In genomic region chr10:33006342-33006887, GRCh38 we compare ENCODE assay signal across 11 cellular contexts. TPM values are rescaled to one million over a fixed set of nuclear protein-coding genes. Genes with fewer than 3 reads are reported as not detected.
A peak's percentile ranks its signal among the peaks of the same experiment; 100 is the strongest.
DNase-seq lines count a peak whose midpoint lies in the region; ATAC-seq and TF ChIP-seq lines count a peak whose summit lies in the region.
"Had no signal": no experiment of that assay in that cellular context is flagged by ENCODE, and none has a peak within 500 bp of the region (broad histone marks: within the 10 kb centered on the region; RNA-seq: fewer than 3 reads in every experiment).

No MANE protein-coding gene starts in this region.

- no peaks in the 10 kb centered on the region for H3K9me3 ChIP-seq in effector memory CD4-positive, alpha-beta T cell (ENCODE audit: control insufficient read depth, low read length)
- no peaks in the 10 kb centered on the region for H3K9me3 ChIP-seq in neuronal stem cell (replicated peaks in 1 of 2; ENCODE audit: control insufficient read depth in 2 of 2, insufficient read depth in 1 of 2, low read depth in 1 of 2, low read length in 2 of 2)

- no peak for ATAC-seq in natural killer cell
- ATAC-seq in natural killer cell treated with Interleukin-12 subunit alpha and Interleukin-12 subunit beta and Interleukin-15 and Interleukin-18, amount 100 ng/mL, for 72 hours = no peak
- ATAC-seq in activated CD4-positive, CD25-positive, alpha-beta regulatory T cell treated with anti-CD3 and anti-CD28 coated beads, Interleukin-2, amount 50 U/mL, for 24 hours = no peak

- H3K36me3 ChIP-seq in effector memory CD4-positive, alpha-beta T cell (ENCODE audit: control insufficient read depth, insufficient read depth, low read length) = no peaks in the 10 kb centered on the region
- H3K36me3 ChIP-seq in neuronal stem cell (replicated peaks in 1 of 2; ENCODE audit: control insufficient read depth in 2 of 2, insufficient read depth in 2 of 2, low read length in 2 of 2) = no peaks in the 10 kb centered on the region

- no peak for TF ChIP-seq CTCF in natural killer cell (IDR thresholded peaks at IDR 0.05)

- no peak overlapping the region for H4K8ac ChIP-seq in neuronal stem cell (ENCODE audit: low read depth, low read length)

- H3K79me1 ChIP-seq in neuronal stem cell (ENCODE audit: low read depth, low read length) = no peaks in the 10 kb centered on the region

- H3K4me3 ChIP-seq in effector memory CD4-positive, alpha-beta T cell (ENCODE audit: insufficient read depth, low read depth, low read length, poor library complexity, severe bottlenecking) = peak overlapping the region; percentile 45
- H3K4me3 ChIP-seq in neuronal stem cell (ENCODE audit: low read length in 2 of 2) = no peak overlapping the region

- H3K27me3 ChIP-seq in effector memory CD4-positive, alpha-beta T cell (replicated peaks; ENCODE audit: control insufficient read depth, insufficient read depth, low read length, poor library complexity, severe bottlenecking) = no peaks in the 10 kb centered on the region
- H3K27me3 ChIP-seq in neuronal stem cell (ENCODE audit: control insufficient read depth in 3 of 3, insufficient read depth in 3 of 3, low read depth in 1 of 3, low read length in 3 of 3) = no peaks in the 10 kb centered on the region

- H3K27ac ChIP-seq in effector memory CD4-positive, alpha-beta T cell (ENCODE audit: insufficient read depth, low read length, poor library complexity, severe bottlenecking) = peak overlapping the region; percentile 64
- no peak overlapping the region for H3K27ac ChIP-seq in neuronal stem cell (replicated peaks; ENCODE audit: low read length)

- no peaks in the 10 kb centered on the region for H3K27me3 Mint-ChIP-seq in natural killer cell (ENCODE audit: low read depth in 2 of 2)
- no peaks in the 10 kb centered on the region for H3K27me3 Mint-ChIP-seq in natural killer cell treated with Interleukin-12 subunit alpha and Interleukin-12 subunit beta and Interleukin-15 and Interleukin-18, amount 100 ng/mL, for 72 hours

- no peak overlapping the region for H2BK12ac ChIP-seq in neuronal stem cell (ENCODE audit: low read length)

- peak overlapping the region; percentile 88 for H2AFZ ChIP-seq in neuronal stem cell (ENCODE audit: low read length)

- H3K27ac Mint-ChIP-seq in natural killer cell = peak overlapping the region; percentile 68 to 86
- peak overlapping the region in 1 of 2 donors; percentile 46 for H3K27ac Mint-ChIP-seq in natural killer cell treated with Interleukin-12 subunit alpha and Interleukin-12 subunit beta and Interleukin-15 and Interleukin-18, amount 100 ng/mL, for 72 hours
- H3K27ac Mint-ChIP-seq: activated T-cell treated with anti-CD3 and anti-CD28 coated beads, Interleukin-2, amount 50 U/mL, for 72 hours had no signal

- H2BK5ac ChIP-seq in neuronal stem cell (ENCODE audit: low read length) = no peak overlapping the region

- H3K9me3 Mint-ChIP-seq in natural killer cell = no peaks in the 10 kb centered on the region
- no peaks in the 10 kb centered on the region for H3K9me3 Mint-ChIP-seq in natural killer cell treated with Interleukin-12 subunit alpha and Interleukin-12 subunit beta and Interleukin-15 and Interleukin-18, amount 100 ng/mL, for 72 hours
- H3K9me3 Mint-ChIP-seq: activated T-cell treated with anti-CD3 and anti-CD28 coated beads, Interleukin-2, amount 50 U/mL, for 72 hours had no signal

- H3K4ac ChIP-seq in neuronal stem cell (ENCODE audit: low read length) = no peak overlapping the region

- H3K23ac ChIP-seq in neuronal stem cell (ENCODE audit: low read depth, low read length, poor library complexity) = no peak overlapping the region

- no peak overlapping the region for H2BK15ac ChIP-seq in neuronal stem cell (ENCODE audit: low read length)

- H4K91ac ChIP-seq in neuronal stem cell (ENCODE audit: low read depth, low read length, poor library complexity) = no peak overlapping the region

- DNase-seq in natural killer cell (no peak), neuronal stem cell (ENCODE audit: low spot score) (no peak), HK-2 (ENCODE audit: unreplicated experiment) (no peak)
- no peak for DNase-seq in natural killer cell treated with Interleukin-12 subunit alpha and Interleukin-12 subunit beta and Interleukin-15 and Interleukin-18, amount 100 ng/mL, for 72 hours (ENCODE audit: low spot score)
- no peak for DNase-seq in effector memory CD4-positive, alpha-beta T cell
- no peak for DNase-seq in activated naive CD4-positive, alpha-beta T cell treated with anti-CD3 and anti-CD28 coated beads, Interleukin-2, amount 50 U/mL, for 16 hours
- DNase-seq in stimulated activated CD4-positive, alpha-beta T cell treated with anti-CD3 and anti-CD28 coated beads, Interleukin-1b, Interleukin-23, amount 100 ng/mL, for 48 hours = no peak
- DNase-seq: NCI-H1092 treated with DMSO at 0.1 percent for 48 hours; NK-92 treated with Interleukin-12 subunit alpha and Interleukin-12 subunit beta, amount 100 ng/mL, for 24 hours had no signal

- peaks cover 19% of the 10 kb centered on the region for H3K4me1 ChIP-seq in effector memory CD4-positive, alpha-beta T cell (ENCODE audit: control insufficient read depth, insufficient read depth, low read length, poor library complexity, severe bottlenecking)
- peaks cover 2 to 6% of the 10 kb centered on the region in 2 donors for H3K4me1 ChIP-seq in neuronal stem cell (ENCODE audit: control insufficient read depth in 2 of 2, insufficient read depth in 1 of 2, low read depth in 1 of 2, low read length in 2 of 2)

- H3K14ac ChIP-seq in neuronal stem cell (ENCODE audit: low read length) = no peak overlapping the region

- no peak overlapping the region for H3K4me3 Mint-ChIP-seq in natural killer cell
- no peak overlapping the region for H3K4me3 Mint-ChIP-seq in natural killer cell treated with Interleukin-12 subunit alpha and Interleukin-12 subunit beta and Interleukin-15 and Interleukin-18, amount 100 ng/mL, for 72 hours

- peaks cover 43 to 47% of the 10 kb centered on the region in 2 donors for H3K4me1 Mint-ChIP-seq in natural killer cell
- peaks cover 35 to 41% of the 10 kb centered on the region in 2 donors for H3K4me1 Mint-ChIP-seq in natural killer cell treated with Interleukin-12 subunit alpha and Interleukin-12 subunit beta and Interleukin-15 and Interleukin-18, amount 100 ng/mL, for 72 hours (ENCODE audit: low read depth in 2 of 2)

- H2BK120ac ChIP-seq in neuronal stem cell (ENCODE audit: low read depth, low read length) = no peak overlapping the region

- H3K9ac ChIP-seq in neuronal stem cell (ENCODE audit: low read depth, low read length, poor library complexity) = no peak overlapping the region

- H2AK5ac ChIP-seq in neuronal stem cell (ENCODE audit: low read depth, low read length) = no peak overlapping the region

- no peaks in the 10 kb centered on the region for H3K36me3 Mint-ChIP-seq in natural killer cell
- H3K36me3 Mint-ChIP-seq in natural killer cell treated with Interleukin-12 subunit alpha and Interleukin-12 subunit beta and Interleukin-15 and Interleukin-18, amount 100 ng/mL, for 72 hours = no peaks in the 10 kb centered on the region

- H3K4me2 ChIP-seq in neuronal stem cell (ENCODE audit: insufficient read depth, low read length, poor library complexity, severe bottlenecking) = no peak overlapping the region

- no peak overlapping the region for H3K18ac ChIP-seq in neuronal stem cell (ENCODE audit: low read length)

- WGBS in neuronal stem cell (ENCODE audit: extremely low coverage in 2 of 2, insufficient read length in 2 of 2, insufficient replicate concordance in 1 of 2), 2 donors = no CpG with 5 or more reads among the region's 11 CpGs

- intact Hi-C loops in natural killer cell (cut with micrococcal nuclease) = loop anchor here (5.0 kb wide), 4 partner anchors 49 to 354 kb away; partner anchors contain the start of gene ITGB1

RNA-seq across cellular contexts. Expression of gene ITGB1, which starts 48.4 kb away (rescaled TPM):
- total RNA-seq in natural killer cell = 100 to 1,000 TPM; 175 to 280 (median 202) TPM
- 100 to 1,000 TPM; 101 to 119 TPM for total RNA-seq in natural killer cell treated with Interleukin-12 subunit alpha and Interleukin-12 subunit beta and Interleukin-15 and Interleukin-18, amount 100 ng/mL, for 72 hours
- polyA plus RNA-seq in neuronal stem cell (2013, experiment 1 of 2) = 178 TPM
- polyA plus RNA-seq in neuronal stem cell (2013, experiment 2 of 2) = 189 TPM
